Comparison of ENCODE assay signal across 16 cellular contexts in genomic region chr12:6369916-6370575, GRCh38. TPM values are rescaled to one million over a fixed set of nuclear protein-coding genes. Genes with fewer than 3 reads are reported as not detected.
A peak's percentile ranks its signal among the peaks of the same experiment; 100 is the strongest.
DNase-seq lines count a peak whose midpoint lies in the region; ATAC-seq and TF ChIP-seq lines count a peak whose summit lies in the region.
"Had no signal": no experiment of that assay in that cellular context is flagged by ENCODE, and none has a peak within 500 bp of the region (broad histone marks: within the 10 kb centered on the region; RNA-seq: fewer than 3 reads in every experiment).

No MANE protein-coding gene starts in this region.

- TF ChIP-seq CTCF in AG04450 (IDR thresholded peaks at IDR 0.05; ENCODE audit: low read depth, low read length) = no peak
- no peak for TF ChIP-seq CTCF in omental fat pad (IDR thresholded peaks at IDR 0.05)
- TF ChIP-seq CTCF in HFFc6 (IDR thresholded peaks at IDR 0.05) = no peak

- WGBS in esophagus, 2 donors = 87 to 88% methylated on average over 9 of the region's 9 CpGs

- peaks cover 40% of the 10 kb centered on the region for H3K4me1 Mint-ChIP-seq in HFFc6 (ENCODE audit: low read depth)

- no peaks in the 10 kb centered on the region; the same call in 1 of the 2 replicates for H3K27me3 Mint-ChIP-seq in HFFc6 (ENCODE audit: insufficient read depth)

- H3K27ac ChIP-seq in AG04450 (ENCODE audit: low read depth, low read length) (peak overlapping the region; percentile 57), esophagus (ENCODE audit: low read depth in 2 of 2, low read length in 1 of 2) (peak overlapping the region in 1 of 2 donors; percentile 91)

- intact Hi-C loops in Right ventricle myocardium inferior (cut with DNase I) = no loop called here

- no peak overlapping the region for H3K27ac Mint-ChIP-seq in HFFc6

- POLR2A ChIA-PET in AG04450 (lab: Yijun Ruan, JAX) = interaction anchor here (0.6 to 2.2 kb wide), 2 partner anchors 12 to 28 kb away, joined by 3 to 8 read pairs; partner anchors contain the start of gene TNFRSF1A

- H3K36me3 Mint-ChIP-seq in HFFc6 (ENCODE audit: low read depth) = no peaks in the 10 kb centered on the region

- CTCF ChIA-PET in AG04450 (lab: Charles Lee) = no interaction called here

- ATAC-seq in omental fat pad (ENCODE audit: low FRiP score) (peak; percentile 25), HG03439 (IDR thresholded peaks at IDR 0.05; ENCODE audit: unreplicated experiment) (no peak), GM19463 (IDR thresholded peaks at IDR 0.05; ENCODE audit: unreplicated experiment) (no peak), Right ventricle myocardium inferior (no peak)

- H3K9me3 ChIP-seq in AG04450 (ENCODE audit: control insufficient read depth, insufficient read depth, low read length) = no peaks in the 10 kb centered on the region
- no peaks in the 10 kb centered on the region for H3K9me3 ChIP-seq in MG63
- no peaks in the 10 kb centered on the region for H3K9me3 ChIP-seq in esophagus (ENCODE audit: control insufficient read depth in 2 of 2, insufficient read depth in 1 of 2, low read depth in 1 of 2, low read length in 1 of 2)

- H3K4me3 ChIP-seq in AG04450 (ENCODE audit: low read depth, low read length) = no peak overlapping the region
- no peak overlapping the region for H3K4me3 ChIP-seq in MG63
- peak overlapping the region; percentile 14 to 35 for H3K4me3 ChIP-seq in esophagus (ENCODE audit: low read depth in 1 of 2, low read length in 2 of 2)

- H3K27me3 ChIP-seq in AG04450 (ENCODE audit: control insufficient read depth, insufficient read depth, low read length) (no peaks in the 10 kb centered on the region), MG63 (no peaks in the 10 kb centered on the region), esophagus (ENCODE audit: control insufficient read depth in 1 of 2, insufficient read depth in 2 of 2, low read length in 2 of 2) (no peaks in the 10 kb centered on the region)

- peaks cover 0 to 16% of the 10 kb centered on the region in 2 donors for H3K4me1 ChIP-seq in esophagus (ENCODE audit: control insufficient read depth in 2 of 2, insufficient read depth in 2 of 2, low read length in 1 of 2)

- H3K9me3 Mint-ChIP-seq in HFFc6 = no peaks in the 10 kb centered on the region
- H3K9me3 Mint-ChIP-seq: neural crest cell had no signal

- no peaks in the 10 kb centered on the region for H3K36me3 ChIP-seq in MG63
- H3K36me3 ChIP-seq in esophagus (ENCODE audit: control insufficient read depth in 2 of 2, insufficient read depth in 2 of 2, low read length in 1 of 2) = no peaks in the 10 kb centered on the region

- H3K4me3 Mint-ChIP-seq in HFFc6 = no peak overlapping the region
- H3K4me3 Mint-ChIP-seq: neural crest cell had no signal

- DNase-seq in AG04450 (ENCODE audit: low read depth, low spot score) (no peak), MG63 (peak; percentile 62), omental fat pad (ENCODE audit: low spot score) (no peak), HFFc6 (no peak), Right ventricle myocardium inferior (ENCODE audit: missing footprints) (no peak)
- DNase-seq: activated CD4-positive, alpha-beta T cell treated with anti-CD3 and anti-CD28 coated beads for 1 hour; activated effector memory CD4-positive, alpha-beta T cell treated with anti-CD3 and anti-CD28 coated beads, Interleukin-2, amount 50 U/mL, for 16 hours; dermis blood vessel endothelial cell; SHP77 treated with DMSO at 0.1 percent for 48 hours; stimulated activated CD4-positive, alpha-beta T cell treated with anti-CD3 and anti-CD28 coated beads, Interleukin-4, amount 100 ng/mL, for 4 hours had no signal

RNA-seq across cellular contexts. Expression of gene SCNN1A, which starts 5.3 kb away (rescaled TPM):
- 0.25 and 0.26 TPM in 2 replicates for polyA plus RNA-seq in AG04450 (2011; rRNA removed)
- 0.14 and 0.39 TPM in 2 replicates for polyA minus RNA-seq in AG04450 (2011; rRNA and poly(A)+ RNA removed)
- 0.07 and 0.66 TPM in 2 replicates for total RNA-seq in MG63 (2014; rRNA removed; shearing (Covaris generic); ENCODE audit: low replicate concordance)
- polyA plus RNA-seq in esophagus = 100 to 1,000 TPM in 1 of 2 donors, 10 to 100 TPM in 1; 98.7 to 126 TPM
- total RNA-seq in omental fat pad = 10 to 100 TPM in 3 of 4 donors, 1 to 10 TPM in 1; 1.9 to 29.0 (median 15.7) TPM
- total RNA-seq in HFFc6 (2021; fragmentation: NEBNext Ultra II Directional; extraction: Animal tissue kit (Norgen Biotek cat#: 25700)) = under 1 TPM in 1 of 6 experiments, not detected in 5; 0.18 TPM
- total RNA-seq in Right ventricle myocardium inferior = 0.46 TPM
- total RNA-seq: neural crest cell, temporal lobe had no signal

RNA-seq across cellular contexts. Expression of gene LTBR, which starts 13.9 kb away (rescaled TPM):
- polyA plus RNA-seq in AG04450 (2011; rRNA removed) (32.1 and 38.8 TPM in 2 replicates), esophagus (10 to 100 TPM; 81.3 to 97.9 TPM)
- 23.5 and 26.6 TPM in 2 replicates for polyA minus RNA-seq in AG04450 (2011; rRNA and poly(A)+ RNA removed)
- 35.0 and 61.5 TPM in 2 replicates for total RNA-seq in MG63 (2014; rRNA removed; shearing (Covaris generic); ENCODE audit: low replicate concordance)
- total RNA-seq in omental fat pad (100 to 1,000 TPM in 3 of 4 donors, 10 to 100 TPM in 1; 99.9 to 171 (median 142) TPM), Right ventricle myocardium inferior (34.3 TPM)
- 100 to 1,000 TPM in 3 of 6 experiments, 10 to 100 TPM in 3; 91.5 to 124 (median 106) TPM for total RNA-seq in HFFc6 (2021; fragmentation: NEBNext Ultra II Directional; extraction: Animal tissue kit (Norgen Biotek cat#: 25700))

RNA-seq across cellular contexts. Expression of gene TNFRSF1A, which starts 28.2 kb away (rescaled TPM):
- polyA plus RNA-seq in AG04450 (2011; rRNA removed) (231 and 255 TPM in 2 replicates), esophagus (10 to 100 TPM; 41.7 to 71.4 TPM)
- 222 and 237 TPM in 2 replicates for polyA minus RNA-seq in AG04450 (2011; rRNA and poly(A)+ RNA removed)
- total RNA-seq in MG63 (2014; rRNA removed; shearing (Covaris generic); ENCODE audit: low replicate concordance) = 181 and 208 TPM in 2 replicates
- total RNA-seq in omental fat pad (100 to 1,000 TPM; 279 to 689 (median 317) TPM), Right ventricle myocardium inferior (59.8 TPM)
- 100 to 1,000 TPM; 105 to 122 (median 112) TPM for total RNA-seq in HFFc6 (2021; fragmentation: NEBNext Ultra II Directional; extraction: Animal tissue kit (Norgen Biotek cat#: 25700))

RNA-seq across cellular contexts. Expression of gene PLEKHG6, which starts 59.6 kb away (rescaled TPM):
- polyA plus RNA-seq in AG04450 (2011; rRNA removed) (0.06 and 0.15 TPM in 2 replicates), esophagus (10 to 100 TPM; 25.0 to 70.3 TPM)
- 0.26 and 0.51 TPM in 2 replicates for polyA minus RNA-seq in AG04450 (2011; rRNA and poly(A)+ RNA removed)
- total RNA-seq in MG63 (2014; rRNA removed; shearing (Covaris generic); ENCODE audit: low replicate concordance) = not detected in 2 replicates
- total RNA-seq in omental fat pad (10 to 100 TPM; 10.1 to 77.1 (median 13.8) TPM), Right ventricle myocardium inferior (0.49 TPM)
- not detected for total RNA-seq in HFFc6 (2021; fragmentation: NEBNext Ultra II Directional; extraction: Animal tissue kit (Norgen Biotek cat#: 25700))
- total RNA-seq: dermis blood vessel endothelial cell, temporal lobe had no signal
- polyA plus RNA-seq: BJ had no signal

Comparison
In these comparisons a context has a peak if more than half of its experiments do, and no peak if none do; other contexts are left out.
1. H3K4me3 ChIP-seq: peak in esophagus (2 of 2); none in AG04450 (single experiment) and MG63 (single experiment).